In genomic region chr7:4854916-4855315, GRCh38 we compare ENCODE assay signal across 22 cellular contexts. TPM values are rescaled to one million over a fixed set of nuclear protein-coding genes. Genes with fewer than 3 reads are reported as not detected.
DNase-seq lines count a peak whose midpoint lies in the region; ATAC-seq and TF ChIP-seq lines count a peak whose summit lies in the region.
"Had no signal": no experiment of that assay in that cellular context is flagged by ENCODE, and none has a peak within 500 bp of the region (broad histone marks: within the 10 kb centered on the region; RNA-seq: fewer than 3 reads in every experiment).

No MANE protein-coding gene starts in this region.

- H3K36me3 ChIP-seq in smooth muscle cell (ENCODE audit: low read depth) (no peaks in the 10 kb centered on the region), mammary epithelial cell (ENCODE audit: insufficient read depth, low read length) (no peaks in the 10 kb centered on the region)
- H3K36me3 ChIP-seq: BE2C had no signal

- no peak for ATAC-seq in GM21381 (IDR thresholded peaks at IDR 0.05; ENCODE audit: unreplicated experiment)
- ATAC-seq: GM23338 had no signal

- H3K4me2 ChIP-seq in smooth muscle cell (peak overlapping the region; percentile 9), mammary epithelial cell (ENCODE audit: insufficient read depth, low read depth, low read length) (no peak overlapping the region)
- H3K4me2 ChIP-seq: GM23338 had no signal

- peaks cover 17% of the 10 kb centered on the region for H3F3A ChIP-seq in smooth muscle cell (ENCODE audit: low read depth)

- WGBS in smooth muscle cell (ENCODE audit: low lambda C conversion rate): 61% methylated on average over 6 of the region's 6 CpGs
- WGBS in mammary epithelial cell (ENCODE audit: low coverage, missing lambda C conversion rate): 77% methylated on average over 6 of the region's 6 CpGs

- CTCF ChIA-PET in mammary epithelial cell (lab: Charles Lee; ENCODE audit: low non-redundant PET): no interaction called here

- H3K27ac ChIP-seq in smooth muscle cell (ENCODE audit: low read depth): peak overlapping the region; percentile 45
- no peak overlapping the region for H3K27ac ChIP-seq in mammary epithelial cell (ENCODE audit: insufficient read depth, low read depth, low read length)

- dilution Hi-C loops in mammary epithelial cell (cut with HindIII; ENCODE audit: low sequenced_read_pairs): no loop called here

- H3K9ac ChIP-seq in smooth muscle cell (ENCODE audit: low read depth) (no peak overlapping the region), mammary epithelial cell (ENCODE audit: insufficient read depth, low read length) (no peak overlapping the region)

- intact Hi-C loops in mammary epithelial cell (cut with micrococcal nuclease): no loop called here

- no peak overlapping the region for H2AFZ ChIP-seq in smooth muscle cell (ENCODE audit: low read depth)
- no peak overlapping the region for H2AFZ ChIP-seq in mammary epithelial cell (ENCODE audit: low read depth, low read length)
- H2AFZ ChIP-seq: GM23338 had no signal

- H3K4me3 ChIP-seq in AG10803 (ENCODE audit: low read length): no peak overlapping the region
- no peak overlapping the region for H3K4me3 ChIP-seq in fibroblast of villous mesenchyme (ENCODE audit: low read depth, low read length)
- no peak overlapping the region for H3K4me3 ChIP-seq in smooth muscle cell
- H3K4me3 ChIP-seq in mammary epithelial cell (replicated peaks in 1 of 3; ENCODE audit: insufficient read depth in 1 of 3, low read depth in 2 of 3, low read length in 3 of 3): no peak overlapping the region
- H3K4me3 ChIP-seq: GM23338 had no signal

- DNase-seq in AG10803 (ENCODE audit: low read depth): peak; percentile 6
- peak; percentile 8 for DNase-seq in amniotic epithelial cell (ENCODE audit: low read depth)
- DNase-seq in fibroblast of villous mesenchyme (ENCODE audit: low read depth): peak; percentile 53
- no peak for DNase-seq in smooth muscle cell (lab: John Stamatoyannopoulos, UW; ENCODE audit: unreplicated experiment)
- no peak for DNase-seq in NCI-H2196 (lab: John Stamatoyannopoulos, UW; ENCODE audit: unreplicated experiment)
- DNase-seq in NCI-H2171 treated with DMSO at 0.1 percent for 48 hours (lab: John Stamatoyannopoulos, UW): no peak
- DNase-seq in mammary epithelial cell: no peak
- DNase-seq: 8988T; BE2C; C1 segment of cervical spinal cord; CD4-positive, CD25-positive, alpha-beta regulatory T cell; CD8-positive, alpha-beta memory T cell; COR-L47; DMS 273 treated with DMSO at 0.1 percent for 48 hours; DMS53; DND-41; EL; HCEC 1CT had no signal

- no TSS peak for BruUV-seq in mammary epithelial cell (replicated peaks; lab: Mats Ljungman, UMichigan)

- H3K27me3 ChIP-seq in smooth muscle cell (ENCODE audit: low read depth) (no peaks in the 10 kb centered on the region), mammary epithelial cell (ENCODE audit: insufficient read depth, low read length) (no peaks in the 10 kb centered on the region)
- H3K27me3 ChIP-seq: BE2C had no signal

- H3K4me1 ChIP-seq in smooth muscle cell (ENCODE audit: low read depth) (peaks cover 4% of the 10 kb centered on the region), mammary epithelial cell (ENCODE audit: insufficient read depth, low read length) (no peaks in the 10 kb centered on the region)
- H3K4me1 ChIP-seq: BE2C had no signal

- TF ChIP-seq CTCF in AG10803 (conservative IDR thresholded peaks at IDR 0.05; ENCODE audit: low read length): no peak
- no peak for TF ChIP-seq CTCF in fibroblast of villous mesenchyme (IDR thresholded peaks at IDR 0.05; ENCODE audit: insufficient read depth, low read depth, low read length)
- no peak for TF ChIP-seq CTCF in smooth muscle cell (IDR thresholded peaks at IDR 0.05; ENCODE audit: borderline replicate concordance, insufficient read depth, poor library complexity, severe bottlenecking)
- TF ChIP-seq CTCF in mammary epithelial cell (conservative IDR thresholded peaks at IDR 0.05 in 1 of 2, IDR thresholded peaks at IDR 0.05 in 1 of 2; ENCODE audit: extremely low read depth in 1 of 2, insufficient read depth in 1 of 2, low read depth in 1 of 2, low read length in 2 of 2): no peak

- H3K9me3 ChIP-seq in smooth muscle cell (replicated peaks; ENCODE audit: low read depth) (no peaks in the 10 kb centered on the region), mammary epithelial cell (replicated peaks; ENCODE audit: insufficient read depth, low read length) (no peaks in the 10 kb centered on the region)
- H3K9me3 ChIP-seq: BE2C had no signal

- H4K20me1 ChIP-seq in smooth muscle cell (ENCODE audit: low read depth): no peaks in the 10 kb centered on the region
- H4K20me1 ChIP-seq in mammary epithelial cell (ENCODE audit: insufficient read depth, low read length): no peaks in the 10 kb centered on the region

- H3K79me2 ChIP-seq in smooth muscle cell (ENCODE audit: low read depth) (peaks cover 7% of the 10 kb centered on the region), mammary epithelial cell (ENCODE audit: insufficient read depth, low read length) (no peaks in the 10 kb centered on the region)

- in situ Hi-C loops in mammary epithelial cell (cut with MboI; ENCODE audit: low sequenced_read_pairs in 2 of 2): loop anchor here in 1 of 2 donors (25.0 kb wide), 1 partner anchor 232 kb away; no protein-coding TSS in a partner anchor

RNA-seq across cellular contexts. Expression of gene PAPOLB, which starts 6.9 kb away (rescaled TPM):
- total RNA-seq in fibroblast of villous mesenchyme (under 0.01 TPM in 1 of 2 replicates, not detected in the other), smooth muscle cell (0.18 TPM in 1 of 2 replicates, not detected in the other), mammary epithelial cell (under 1 TPM in 1 of 2 donors, not detected in 1; under 0.01 TPM)
- polyA plus RNA-seq in smooth muscle cell (not detected in 2 replicates), mammary epithelial cell (not detected)
- not detected for polyA minus RNA-seq in mammary epithelial cell
- total RNA-seq: CD4-positive, CD25-positive, alpha-beta regulatory T cell; CD8-positive, alpha-beta memory T cell had no signal
- polyA plus RNA-seq: AG04450; CD4-positive, CD25-positive, alpha-beta regulatory T cell; CD8-positive, alpha-beta memory T cell; IgD-negative memory B cell had no signal

RNA-seq across cellular contexts. Expression of gene RADIL, which starts 28.6 kb away (rescaled TPM):
- under 0.01 and 0.32 TPM in 2 replicates for total RNA-seq in fibroblast of villous mesenchyme
- total RNA-seq in smooth muscle cell: 4.1 and 4.7 TPM in 2 replicates
- 8.0 and 10.7 TPM in 2 replicates for polyA plus RNA-seq in smooth muscle cell
- under 1 TPM; 0.17 to 0.28 TPM for total RNA-seq in mammary epithelial cell
- polyA plus RNA-seq in mammary epithelial cell: 0.17 TPM
- not detected for polyA minus RNA-seq in mammary epithelial cell
- total RNA-seq: CD4-positive, CD25-positive, alpha-beta regulatory T cell had no signal
- polyA plus RNA-seq: CD4-positive, CD25-positive, alpha-beta regulatory T cell; CD8-positive, alpha-beta memory T cell; IgD-negative memory B cell had no signal

Comparison
In these comparisons a context has a peak if more than half of its experiments do, and no peak if none do; other contexts are left out.
1. DNase-seq: peak in AG10803 (single experiment), amniotic epithelial cell (single experiment) and fibroblast of villous mesenchyme (single experiment); none in smooth muscle cell (single experiment), NCI-H2196 (single experiment), NCI-H2171 treated with DMSO at 0.1 percent for 48 hours (single experiment) and mammary epithelial cell (single experiment).